8 cellular contexts compared by ENCODE assay signal in the genomic region with DNA sequence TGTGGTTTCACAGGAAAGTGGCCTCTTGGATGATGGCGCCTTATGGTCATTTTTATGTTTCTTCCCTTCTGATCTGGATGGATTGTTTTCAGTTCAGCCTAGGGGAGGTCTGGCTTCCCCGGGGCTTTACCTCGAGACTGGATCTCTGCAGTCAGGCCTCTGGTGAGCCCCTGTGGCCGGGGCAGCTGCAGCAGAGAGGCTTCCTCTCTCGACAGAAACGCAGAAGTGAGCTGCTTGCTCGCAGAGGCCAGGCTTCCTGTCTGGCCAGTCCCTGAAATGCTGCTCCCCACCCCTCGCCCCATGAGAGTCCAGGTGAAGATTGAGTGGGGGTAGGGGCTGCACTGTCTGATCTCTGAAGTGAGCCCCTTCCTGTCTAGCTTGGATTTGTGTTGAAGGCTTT. TPM values are rescaled to one million over a fixed set of nuclear protein-coding genes. Genes with fewer than 3 reads are reported as not detected.
DNase-seq lines count a peak whose midpoint lies in the region; ATAC-seq and TF ChIP-seq lines count a peak whose summit lies in the region.

No MANE protein-coding gene starts in this region.

- no peak overlapping the region for H2AFZ ChIP-seq in GM23248

- in situ Hi-C loops in GM23248 (cut with MboI), result no loop called here

- H3K9ac ChIP-seq in GM23248, result no peak overlapping the region

- H3K9me3 Mint-ChIP-seq in activated naive CD8-positive, alpha-beta T cell treated with anti-CD3 and anti-CD28 coated beads, Interleukin-2, amount 50 U/mL, for 24 hours, result no peaks in the 10 kb centered on the region

- no peaks in the 10 kb centered on the region for H3K36me3 Mint-ChIP-seq in activated naive CD8-positive, alpha-beta T cell treated with anti-CD3 and anti-CD28 coated beads, Interleukin-2, amount 50 U/mL, for 24 hours (ENCODE audit: low read depth)

- H3K79me2 ChIP-seq in GM23248 (ENCODE audit: insufficient read depth), result no peaks in the 10 kb centered on the region

- WGBS in GM23248 (ENCODE audit: low coverage in 1 of 2, low lambda C conversion rate in 2 of 2, missing lambda C conversion rate in 2 of 2), 2 experiments, result 41 to 42% methylated on average over 8 of the region's 8 CpGs

- H3K27me3 ChIP-seq in GM23248 (replicated peaks; ENCODE audit: insufficient read depth), result no peaks in the 10 kb centered on the region

- TF ChIP-seq POLR2A in GM19193 (IDR thresholded peaks at IDR 0.05; ENCODE audit: extremely low read depth, insufficient read depth, insufficient read length), result peak; percentile 80

- no peak overlapping the region for H3K4me3 Mint-ChIP-seq in activated naive CD8-positive, alpha-beta T cell treated with anti-CD3 and anti-CD28 coated beads, Interleukin-2, amount 50 U/mL, for 24 hours

- H3K36me3 ChIP-seq in GM23248 (ENCODE audit: low read depth), result no peaks in the 10 kb centered on the region

- H3F3A ChIP-seq in GM23248 (ENCODE audit: insufficient read depth), result no peaks in the 10 kb centered on the region

- peak; percentile 53 for ATAC-seq in HG03108 (IDR thresholded peaks at IDR 0.05; ENCODE audit: unreplicated experiment)
- peak; percentile 13 for ATAC-seq in activated naive CD8-positive, alpha-beta T cell treated with anti-CD3 and anti-CD28 coated beads, Interleukin-2, amount 50 U/mL, for 24 hours

- H3K9me2 ChIP-seq in GM23248 (ENCODE audit: insufficient read depth), result no peaks in the 10 kb centered on the region

- no peak overlapping the region for H3K4me2 ChIP-seq in GM23248 (ENCODE audit: unreplicated experiment)

- no peaks in the 10 kb centered on the region for H3K27me3 Mint-ChIP-seq in activated naive CD8-positive, alpha-beta T cell treated with anti-CD3 and anti-CD28 coated beads, Interleukin-2, amount 50 U/mL, for 24 hours

- H3K27ac Mint-ChIP-seq in activated naive CD8-positive, alpha-beta T cell treated with anti-CD3 and anti-CD28 coated beads, Interleukin-2, amount 50 U/mL, for 24 hours, result peak overlapping the region; percentile 11

- no peaks in the 10 kb centered on the region for H4K20me1 ChIP-seq in GM23248 (ENCODE audit: insufficient read depth)

- no peak for DNase-seq in activated naive CD8-positive, alpha-beta T cell treated with anti-CD3 and anti-CD28 coated beads, Interleukin-2, amount 50 U/mL, for 24 hours
- DNase-seq in pons (ENCODE audit: low spot score) (peak; percentile 35), HPDE6-E6E7 (ENCODE audit: extremely low spot score) (no peak), GM23248 (no peak), DMS53 (lab: John Stamatoyannopoulos, UW) (no peak)
- no peak for DNase-seq in stimulated activated CD4-positive, alpha-beta T cell treated with anti-CD3 and anti-CD28 coated beads, Interleukin-2, amount 100 ng/mL, for 24 hours

- H3K4me1 ChIP-seq in GM23248 (ENCODE audit: insufficient read depth), result no peaks in the 10 kb centered on the region

- H3K9me3 ChIP-seq in GM23248 (ENCODE audit: low read depth), result no peaks in the 10 kb centered on the region

- no peak overlapping the region for H3K27ac ChIP-seq in GM23248

- H3K4me3 ChIP-seq in GM23248, result no peak overlapping the region

- H3K4me1 Mint-ChIP-seq in activated naive CD8-positive, alpha-beta T cell treated with anti-CD3 and anti-CD28 coated beads, Interleukin-2, amount 50 U/mL, for 24 hours, result peaks cover 39% of the 10 kb centered on the region

RNA-seq across cellular contexts. Expression of gene PLCG2, which starts 44.0 kb away (rescaled TPM):
- not detected in 2 replicates for total RNA-seq in GM23248 (2014; rRNA removed; shearing (Covaris generic))
- 0.35 and 0.39 TPM in 2 replicates for polyA plus RNA-seq in GM23248 (2016; fragmentation: Nextera tagmentation; extraction: Ambion mirVana)
